1 cellular context compared by ENCODE assay signal in genomic region chr4:10188400-10189004, GRCh38.
TF ChIP-seq lines count a peak whose summit lies in the region.

No MANE protein-coding gene starts in this region.

TF ChIP-seq in K562, 482 proteins besides CTCF, POLR2A, EP300 and RAD21 (continued from another document):
- TF ChIP-seq NR0B1 (IDR thresholded peaks at IDR 0.05; ENCODE audit: partially characterized antibody) (no peak), TEAD4 (IDR thresholded peaks at IDR 0.05; ENCODE audit: low read length) (peak; percentile 28; the same call in 1 of the 2 replicates), TEAD4 (CRISPR knock-in tag; IDR thresholded peaks at IDR 0.05; ENCODE audit: borderline replicate concordance) (no peak), FOXM1 (IDR thresholded peaks at IDR 0.05; ENCODE audit: low read depth) (no peak), FOXM1 (CRISPR knock-in tag; IDR thresholded peaks at IDR 0.05; ENCODE audit: low read depth) (no peak), ZBTB33 (CRISPR knock-in tag; IDR thresholded peaks at IDR 0.05) (no peak), HMBOX1 (IDR thresholded peaks at IDR 0.05) (peak; percentile 58), TAF1 (IDR thresholded peaks at IDR 0.05; ENCODE audit: control insufficient read depth, extremely low read depth, insufficient read depth, low read length, severe bottlenecking) (no peak), FOXK1 (CRISPR knock-in tag; IDR thresholded peaks at IDR 0.05; ENCODE audit: borderline replicate concordance) (no peak), E2F6 (IDR thresholded peaks at IDR 0.05; ENCODE audit: borderline replicate concordance in 1 of 2, extremely low read depth in 1 of 2, insufficient read depth in 1 of 2, insufficient read length in 1 of 2, low read depth in 1 of 2, low read length in 1 of 2, poor library complexity in 1 of 2, severe bottlenecking in 1 of 2) (no peak), TFE3 (CRISPR knock-in tag; IDR thresholded peaks at IDR 0.05) (peak; percentile 79), RNF2 (IDR thresholded peaks at IDR 0.05) (no peak), ARID1B (IDR thresholded peaks at IDR 0.05) (0 out of 2 replicates have a peak, but pooled peaks have one; percentile 14), XRCC5 (IDR thresholded peaks at IDR 0.05; ENCODE audit: low read depth, low read length) (no peak), ZNF644 (tag; IDR thresholded peaks at IDR 0.05; ENCODE audit: low read depth) (peak; percentile 23; the same call in 1 of the 2 replicates), NR1H2 (CRISPR knock-in tag; IDR thresholded peaks at IDR 0.05) (no peak), MEIS2 (IDR thresholded peaks at IDR 0.05; ENCODE audit: partially characterized antibody) (no peak), ZNF584 (CRISPR knock-in tag; IDR thresholded peaks at IDR 0.05; ENCODE audit: low read depth) (0 out of 2 replicates have a peak, but pooled peaks have one; percentile 39), MCM3 (IDR thresholded peaks at IDR 0.05) (no peak), JUN (IDR thresholded peaks at IDR 0.05; ENCODE audit: borderline replicate concordance, low read depth, low read length) (no peak), JUN (CRISPR knock-in tag; IDR thresholded peaks at IDR 0.05; ENCODE audit: borderline replicate concordance) (no peak), CREB3 (tag; conservative IDR thresholded peaks at IDR 0.05; ENCODE audit: low read depth) (peak; percentile 39), BHLHE40 (IDR thresholded peaks at IDR 0.05; ENCODE audit: low read length) (peak; percentile 67), ZNF592 (IDR thresholded peaks at IDR 0.05) (peak; percentile 64; the same call in 1 of the 2 replicates)
